Comparison of ENCODE assay signal across 8 cellular contexts in the genomic region with DNA sequence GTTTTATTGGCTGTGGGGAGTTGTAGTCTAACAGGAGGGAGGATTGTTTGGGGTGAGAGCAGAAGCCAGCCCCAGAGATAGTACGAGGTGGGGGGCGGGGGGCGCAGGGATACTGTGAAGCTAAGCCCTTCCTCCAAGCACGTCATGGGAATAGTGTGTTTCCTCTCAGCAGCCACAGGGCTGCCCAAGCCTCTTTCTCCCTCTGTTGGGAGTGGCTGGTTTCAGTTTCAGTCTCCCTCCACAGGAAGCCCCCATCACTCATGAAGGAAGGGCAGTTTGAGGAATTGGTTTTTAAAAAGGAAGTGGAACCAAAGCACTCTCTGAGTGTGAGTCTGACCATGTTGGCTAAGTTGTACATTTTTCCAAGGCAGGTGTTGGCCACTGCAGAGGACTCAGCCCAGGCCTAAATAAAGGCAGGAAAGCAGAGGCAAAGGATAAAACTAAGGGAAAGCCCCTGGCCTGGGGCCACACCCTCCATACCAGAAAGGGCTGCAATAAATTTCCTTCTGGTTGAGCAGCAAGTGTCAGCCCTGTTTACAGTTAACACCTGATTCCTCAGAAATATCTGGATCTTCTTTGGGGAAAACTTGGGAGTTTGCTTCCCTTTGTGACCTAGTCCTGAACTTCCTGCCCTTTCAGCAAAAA. TPM values are rescaled to one million over a fixed set of nuclear protein-coding genes. Genes with fewer than 3 reads are reported as not detected.
DNase-seq lines count a peak whose midpoint lies in the region; ATAC-seq and TF ChIP-seq lines count a peak whose summit lies in the region.

No MANE protein-coding gene starts in this region.

- peak in 1 of 2 donors; percentile 15 for TF ChIP-seq POLR2A in heart left ventricle (IDR thresholded peaks at IDR 0.05)

- H3K27me3 ChIP-seq in heart left ventricle, result no peaks in the 10 kb centered on the region

- H3K4me3 ChIP-seq in heart left ventricle, result peak overlapping the region in 3 of 12 donors; percentile 0 to 99 (median 22)
- H3K4me3 ChIP-seq in skeletal muscle cell (ENCODE audit: low read depth, low read length), result no peak overlapping the region

- peak overlapping the region; percentile 42 for H3K4me3 Mint-ChIP-seq in activated naive CD4-positive, alpha-beta T cell treated with anti-CD3 and anti-CD28 coated beads, Interleukin-2, amount 50 U/mL, for 24 hours

- POLR2A ChIA-PET in GM10248 (lab: Yijun Ruan, JAX), result no interaction called here

- H3K9me3 Mint-ChIP-seq in activated naive CD4-positive, alpha-beta T cell treated with anti-CD3 and anti-CD28 coated beads, Interleukin-2, amount 50 U/mL, for 24 hours, result no peaks in the 10 kb centered on the region

- H3K36me3 ChIP-seq in heart left ventricle, result peaks cover 0 to 48% (median 17%) of the 10 kb centered on the region in 9 donors

- H3K4me1 ChIP-seq in heart left ventricle, result peaks cover 0 to 76% (median 60%) of the 10 kb centered on the region in 12 donors

- intact Hi-C loops in heart left ventricle (cut with DNase I), result loop anchor here in 6 of 10 donors (5.0 to 10.0 kb wide), 4 partner anchors 168 to 188 kb away; a partner anchor contains a TSS

- H3K27me3 Mint-ChIP-seq in activated naive CD4-positive, alpha-beta T cell treated with anti-CD3 and anti-CD28 coated beads, Interleukin-2, amount 50 U/mL, for 24 hours, result no peaks in the 10 kb centered on the region

- H3K36me3 Mint-ChIP-seq in activated naive CD4-positive, alpha-beta T cell treated with anti-CD3 and anti-CD28 coated beads, Interleukin-2, amount 50 U/mL, for 24 hours, result peaks cover 4% of the 10 kb centered on the region

- peak; percentile 58 for DNase-seq in GM10248 (ENCODE audit: extremely low spot score)
- DNase-seq in heart left ventricle, result peak; percentile 66 to 82 (median 74)
- peak; percentile 33 for DNase-seq in skeletal muscle cell (ENCODE audit: low read depth)
- no peak for DNase-seq in T1000 (lab: John Stamatoyannopoulos, UW)
- no peak for DNase-seq in NCI-H345 treated with DMSO at 0.1 percent for 48 hours (lab: John Stamatoyannopoulos, UW; ENCODE audit: unreplicated experiment)

- CTCF ChIA-PET in GM10248 (lab: Yijun Ruan, JAX), result interaction anchor here (1.5 to 6.4 kb wide), 3 partner anchors 9 to 187 kb away, joined by 4 to 56 read pairs (median 18); no protein-coding TSS in a partner anchor

- peaks cover 70% of the 10 kb centered on the region for H3K4me1 Mint-ChIP-seq in activated naive CD4-positive, alpha-beta T cell treated with anti-CD3 and anti-CD28 coated beads, Interleukin-2, amount 50 U/mL, for 24 hours

- WGBS in heart left ventricle, 4 donors, result 22 to 34% (median 27%) methylated on average over 3 to 4 of the region's 4 CpGs

- H3K9me3 ChIP-seq in heart left ventricle, result no peaks in the 10 kb centered on the region

- ATAC-seq in HG02763 (IDR thresholded peaks at IDR 0.05; ENCODE audit: unreplicated experiment), result peak; percentile 40
- ATAC-seq in heart left ventricle, result peak; percentile 25 to 84 (median 54)

- peak overlapping the region; percentile 16 to 93 (median 76) for H3K27ac ChIP-seq in heart left ventricle

- peak overlapping the region; percentile 84 for H3K27ac Mint-ChIP-seq in activated naive CD4-positive, alpha-beta T cell treated with anti-CD3 and anti-CD28 coated beads, Interleukin-2, amount 50 U/mL, for 24 hours

- no peak for TF ChIP-seq CTCF in GM10248 (IDR thresholded peaks at IDR 0.05; ENCODE audit: control extremely low read depth, extremely low read depth, low read depth, missing control alignments)
- peak in 5 of 12 donors; percentile 9 to 26 (median 22) for TF ChIP-seq CTCF in heart left ventricle (IDR thresholded peaks at IDR 0.05)

TF ChIP-seq in PFSK-1, 5 proteins besides CTCF, POLR2A, EP300 and RAD21:
- TF ChIP-seq, protein P1, sequence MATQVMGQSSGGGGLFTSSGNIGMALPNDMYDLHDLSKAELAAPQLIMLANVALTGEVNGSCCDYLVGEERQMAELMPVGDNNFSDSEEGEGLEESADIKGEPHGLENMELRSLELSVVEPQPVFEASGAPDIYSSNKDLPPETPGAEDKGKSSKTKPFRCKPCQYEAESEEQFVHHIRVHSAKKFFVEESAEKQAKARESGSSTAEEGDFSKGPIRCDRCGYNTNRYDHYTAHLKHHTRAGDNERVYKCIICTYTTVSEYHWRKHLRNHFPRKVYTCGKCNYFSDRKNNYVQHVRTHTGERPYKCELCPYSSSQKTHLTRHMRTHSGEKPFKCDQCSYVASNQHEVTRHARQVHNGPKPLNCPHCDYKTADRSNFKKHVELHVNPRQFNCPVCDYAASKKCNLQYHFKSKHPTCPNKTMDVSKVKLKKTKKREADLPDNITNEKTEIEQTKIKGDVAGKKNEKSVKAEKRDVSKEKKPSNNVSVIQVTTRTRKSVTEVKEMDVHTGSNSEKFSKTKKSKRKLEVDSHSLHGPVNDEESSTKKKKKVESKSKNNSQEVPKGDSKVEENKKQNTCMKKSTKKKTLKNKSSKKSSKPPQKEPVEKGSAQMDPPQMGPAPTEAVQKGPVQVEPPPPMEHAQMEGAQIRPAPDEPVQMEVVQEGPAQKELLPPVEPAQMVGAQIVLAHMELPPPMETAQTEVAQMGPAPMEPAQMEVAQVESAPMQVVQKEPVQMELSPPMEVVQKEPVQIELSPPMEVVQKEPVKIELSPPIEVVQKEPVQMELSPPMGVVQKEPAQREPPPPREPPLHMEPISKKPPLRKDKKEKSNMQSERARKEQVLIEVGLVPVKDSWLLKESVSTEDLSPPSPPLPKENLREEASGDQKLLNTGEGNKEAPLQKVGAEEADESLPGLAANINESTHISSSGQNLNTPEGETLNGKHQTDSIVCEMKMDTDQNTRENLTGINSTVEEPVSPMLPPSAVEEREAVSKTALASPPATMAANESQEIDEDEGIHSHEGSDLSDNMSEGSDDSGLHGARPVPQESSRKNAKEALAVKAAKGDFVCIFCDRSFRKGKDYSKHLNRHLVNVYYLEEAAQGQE (IDR thresholded peaks at IDR 0.05; ENCODE audit: insufficient read depth in 1 of 2, low read depth in 2 of 2, low read length in 2 of 2), result no peak
- TF ChIP-seq SIN3A (IDR thresholded peaks at IDR 0.05; ENCODE audit: borderline replicate concordance, insufficient read depth, low read length), result no peak
- 0 out of 2 replicates have a peak, but pooled peaks have one; percentile 11 for TF ChIP-seq TAF1 (IDR thresholded peaks at IDR 0.05; ENCODE audit: borderline replicate concordance, insufficient read depth, low read length)

RNA-seq across cellular contexts. Expression of a gene that starts 3.2 kb away (rescaled TPM):
- 86.3 TPM for polyA plus RNA-seq in PFSK-1 (2012; ENCODE audit: insufficient read length, low read depth)
- 10 to 100 TPM; 11.6 to 27.5 (median 18.9) TPM for total RNA-seq in heart left ventricle
- polyA plus RNA-seq in heart left ventricle, result 10 to 100 TPM; 23.8 to 28.3 TPM

RNA-seq across cellular contexts. Expression of a gene that starts 3.2 kb away (rescaled TPM):
- 257 TPM for polyA plus RNA-seq in PFSK-1 (2012; ENCODE audit: insufficient read length, low read depth)
- 10 to 100 TPM; 30.3 to 80.6 (median 42.4) TPM for total RNA-seq in heart left ventricle
- polyA plus RNA-seq in heart left ventricle, result 100 to 1,000 TPM in 1 of 2 donors, 10 to 100 TPM in 1; 33.8 to 160 TPM

RNA-seq across cellular contexts. Expression of a gene that starts 11.3 kb away (rescaled TPM):
- 8.3 TPM for polyA plus RNA-seq in PFSK-1 (2012; ENCODE audit: insufficient read length, low read depth)
- total RNA-seq in heart left ventricle, result 1 to 10 TPM in 8 of 9 donors, under 1 TPM in 1; 0.52 to 9.1 (median 3.1) TPM
- 1 to 10 TPM; 1.3 to 2.5 TPM for polyA plus RNA-seq in heart left ventricle

RNA-seq across cellular contexts. Expression of a gene that starts 51.1 kb away (rescaled TPM):
- polyA plus RNA-seq in PFSK-1 (2012; ENCODE audit: insufficient read length, low read depth), result 328 TPM
- 100 to 1,000 TPM in 3 of 9 donors, 10 to 100 TPM in 6; 50.2 to 155 (median 63.6) TPM for total RNA-seq in heart left ventricle
- 100 to 1,000 TPM in 1 of 2 donors, 10 to 100 TPM in 1; 43.3 to 313 TPM for polyA plus RNA-seq in heart left ventricle

RNA-seq across cellular contexts. Expression of a gene that starts 57.4 kb away (rescaled TPM):
- 35.0 TPM for polyA plus RNA-seq in PFSK-1 (2012; ENCODE audit: insufficient read length, low read depth)
- total RNA-seq in heart left ventricle, result 10 to 100 TPM in 1 of 9 donors, 1 to 10 TPM in 8; 1.3 to 10.7 (median 2.9) TPM
- polyA plus RNA-seq in heart left ventricle, result 1 to 10 TPM; 3.7 to 4.9 TPM

Comparison
In these comparisons a context has a peak if more than half of its experiments do, and no peak if none do; other contexts are left out.
1. DNase-seq: peak in GM10248 (single experiment), heart left ventricle (5 of 5) and skeletal muscle cell (single experiment); none in T1000 (single experiment) and NCI-H345 treated with DMSO at 0.1 percent for 48 hours (single experiment).